Comparison of ENCODE assay signal across 1 cellular context in genomic region chr2:235461763-235462414, GRCh38.
A peak's percentile ranks its signal among the peaks of the same experiment; 100 is the strongest.
TF ChIP-seq lines count a peak whose summit lies in the region.

No MANE protein-coding gene starts in this region.

TF ChIP-seq in K562, 482 proteins besides CTCF, POLR2A, EP300 and RAD21 (continued from another document and continues in another):
- TF ChIP-seq TFE3 (CRISPR knock-in tag; IDR thresholded peaks at IDR 0.05): 0 out of 2 replicates have a peak, but pooled peaks have one; percentile 2
- TF ChIP-seq, protein P1, sequence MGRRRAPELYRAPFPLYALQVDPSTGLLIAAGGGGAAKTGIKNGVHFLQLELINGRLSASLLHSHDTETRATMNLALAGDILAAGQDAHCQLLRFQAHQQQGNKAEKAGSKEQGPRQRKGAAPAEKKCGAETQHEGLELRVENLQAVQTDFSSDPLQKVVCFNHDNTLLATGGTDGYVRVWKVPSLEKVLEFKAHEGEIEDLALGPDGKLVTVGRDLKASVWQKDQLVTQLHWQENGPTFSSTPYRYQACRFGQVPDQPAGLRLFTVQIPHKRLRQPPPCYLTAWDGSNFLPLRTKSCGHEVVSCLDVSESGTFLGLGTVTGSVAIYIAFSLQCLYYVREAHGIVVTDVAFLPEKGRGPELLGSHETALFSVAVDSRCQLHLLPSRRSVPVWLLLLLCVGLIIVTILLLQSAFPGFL (CRISPR knock-in tag; IDR thresholded peaks at IDR 0.05): no peak
- no peak for TF ChIP-seq CBFB (CRISPR knock-in tag; IDR thresholded peaks at IDR 0.05)
- TF ChIP-seq KAT2B (IDR thresholded peaks at IDR 0.05; ENCODE audit: low read depth, low read length): no peak
- no peak for TF ChIP-seq ZNF212 (CRISPR knock-in tag; IDR thresholded peaks at IDR 0.05)
- TF ChIP-seq, protein P2, sequence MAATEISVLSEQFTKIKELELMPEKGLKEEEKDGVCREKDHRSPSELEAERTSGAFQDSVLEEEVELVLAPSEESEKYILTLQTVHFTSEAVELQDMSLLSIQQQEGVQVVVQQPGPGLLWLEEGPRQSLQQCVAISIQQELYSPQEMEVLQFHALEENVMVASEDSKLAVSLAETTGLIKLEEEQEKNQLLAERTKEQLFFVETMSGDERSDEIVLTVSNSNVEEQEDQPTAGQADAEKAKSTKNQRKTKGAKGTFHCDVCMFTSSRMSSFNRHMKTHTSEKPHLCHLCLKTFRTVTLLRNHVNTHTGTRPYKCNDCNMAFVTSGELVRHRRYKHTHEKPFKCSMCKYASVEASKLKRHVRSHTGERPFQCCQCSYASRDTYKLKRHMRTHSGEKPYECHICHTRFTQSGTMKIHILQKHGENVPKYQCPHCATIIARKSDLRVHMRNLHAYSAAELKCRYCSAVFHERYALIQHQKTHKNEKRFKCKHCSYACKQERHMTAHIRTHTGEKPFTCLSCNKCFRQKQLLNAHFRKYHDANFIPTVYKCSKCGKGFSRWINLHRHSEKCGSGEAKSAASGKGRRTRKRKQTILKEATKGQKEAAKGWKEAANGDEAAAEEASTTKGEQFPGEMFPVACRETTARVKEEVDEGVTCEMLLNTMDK (IDR thresholded peaks at IDR 0.05; ENCODE audit: borderline replicate concordance, insufficient read depth, low read depth, low read length, poor library complexity, severe bottlenecking): no peak
- no peak for TF ChIP-seq EP400 (IDR thresholded peaks at IDR 0.05)
- TF ChIP-seq BCOR (IDR thresholded peaks at IDR 0.05): no peak
- TF ChIP-seq YY1 (IDR thresholded peaks at IDR 0.05; ENCODE audit: borderline replicate concordance in 1 of 3, control insufficient read depth in 1 of 3, extremely low read depth in 1 of 3, insufficient read depth in 3 of 3, insufficient read length in 1 of 3, insufficient replicate concordance in 2 of 3, low read depth in 1 of 3, low read length in 2 of 3): peak in 1 of 3 experiments; percentile 30
- no peak for TF ChIP-seq EHMT2 (IDR thresholded peaks at IDR 0.05)
- no peak for TF ChIP-seq HEY1 (CRISPR knock-in tag; IDR thresholded peaks at IDR 0.05; ENCODE audit: borderline replicate concordance)
- TF ChIP-seq, protein P3, sequence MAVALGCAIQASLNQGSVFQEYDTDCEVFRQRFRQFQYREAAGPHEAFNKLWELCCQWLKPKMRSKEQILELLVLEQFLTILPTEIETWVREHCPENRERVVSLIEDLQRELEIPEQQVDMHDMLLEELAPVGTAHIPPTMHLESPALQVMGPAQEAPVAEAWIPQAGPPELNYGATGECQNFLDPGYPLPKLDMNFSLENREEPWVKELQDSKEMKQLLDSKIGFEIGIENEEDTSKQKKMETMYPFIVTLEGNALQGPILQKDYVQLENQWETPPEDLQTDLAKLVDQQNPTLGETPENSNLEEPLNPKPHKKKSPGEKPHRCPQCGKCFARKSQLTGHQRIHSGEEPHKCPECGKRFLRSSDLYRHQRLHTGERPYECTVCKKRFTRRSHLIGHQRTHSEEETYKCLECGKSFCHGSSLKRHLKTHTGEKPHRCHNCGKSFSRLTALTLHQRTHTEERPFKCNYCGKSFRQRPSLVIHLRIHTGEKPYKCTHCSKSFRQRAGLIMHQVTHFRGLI (CRISPR knock-in tag; IDR thresholded peaks at IDR 0.05): 0 out of 2 replicates have a peak, but pooled peaks have one; percentile 59
- TF ChIP-seq ZBTB17 (CRISPR knock-in tag; IDR thresholded peaks at IDR 0.05): 0 out of 2 replicates have a peak, but pooled peaks have one; percentile 37
- no peak for TF ChIP-seq SLC30A9 (CRISPR knock-in tag; IDR thresholded peaks at IDR 0.05)
- TF ChIP-seq ZNF76 (CRISPR knock-in tag; IDR thresholded peaks at IDR 0.05; ENCODE audit: borderline replicate concordance): 0 out of 2 replicates have a peak, but pooled peaks have one; percentile 45
- TF ChIP-seq ZNF324 (CRISPR knock-in tag; IDR thresholded peaks at IDR 0.05): no peak
- no peak for TF ChIP-seq ZBTB2 (IDR thresholded peaks at IDR 0.05)
- TF ChIP-seq, protein P4, sequence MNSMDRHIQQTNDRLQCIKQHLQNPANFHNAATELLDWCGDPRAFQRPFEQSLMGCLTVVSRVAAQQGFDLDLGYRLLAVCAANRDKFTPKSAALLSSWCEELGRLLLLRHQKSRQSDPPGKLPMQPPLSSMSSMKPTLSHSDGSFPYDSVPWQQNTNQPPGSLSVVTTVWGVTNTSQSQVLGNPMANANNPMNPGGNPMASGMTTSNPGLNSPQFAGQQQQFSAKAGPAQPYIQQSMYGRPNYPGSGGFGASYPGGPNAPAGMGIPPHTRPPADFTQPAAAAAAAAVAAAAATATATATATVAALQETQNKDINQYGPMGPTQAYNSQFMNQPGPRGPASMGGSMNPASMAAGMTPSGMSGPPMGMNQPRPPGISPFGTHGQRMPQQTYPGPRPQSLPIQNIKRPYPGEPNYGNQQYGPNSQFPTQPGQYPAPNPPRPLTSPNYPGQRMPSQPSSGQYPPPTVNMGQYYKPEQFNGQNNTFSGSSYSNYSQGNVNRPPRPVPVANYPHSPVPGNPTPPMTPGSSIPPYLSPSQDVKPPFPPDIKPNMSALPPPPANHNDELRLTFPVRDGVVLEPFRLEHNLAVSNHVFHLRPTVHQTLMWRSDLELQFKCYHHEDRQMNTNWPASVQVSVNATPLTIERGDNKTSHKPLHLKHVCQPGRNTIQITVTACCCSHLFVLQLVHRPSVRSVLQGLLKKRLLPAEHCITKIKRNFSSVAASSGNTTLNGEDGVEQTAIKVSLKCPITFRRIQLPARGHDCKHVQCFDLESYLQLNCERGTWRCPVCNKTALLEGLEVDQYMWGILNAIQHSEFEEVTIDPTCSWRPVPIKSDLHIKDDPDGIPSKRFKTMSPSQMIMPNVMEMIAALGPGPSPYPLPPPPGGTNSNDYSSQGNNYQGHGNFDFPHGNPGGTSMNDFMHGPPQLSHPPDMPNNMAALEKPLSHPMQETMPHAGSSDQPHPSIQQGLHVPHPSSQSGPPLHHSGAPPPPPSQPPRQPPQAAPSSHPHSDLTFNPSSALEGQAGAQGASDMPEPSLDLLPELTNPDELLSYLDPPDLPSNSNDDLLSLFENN (IDR thresholded peaks at IDR 0.05; ENCODE audit: low read depth in 2 of 2, low read length in 2 of 2): no peak
- TF ChIP-seq, protein P5, sequence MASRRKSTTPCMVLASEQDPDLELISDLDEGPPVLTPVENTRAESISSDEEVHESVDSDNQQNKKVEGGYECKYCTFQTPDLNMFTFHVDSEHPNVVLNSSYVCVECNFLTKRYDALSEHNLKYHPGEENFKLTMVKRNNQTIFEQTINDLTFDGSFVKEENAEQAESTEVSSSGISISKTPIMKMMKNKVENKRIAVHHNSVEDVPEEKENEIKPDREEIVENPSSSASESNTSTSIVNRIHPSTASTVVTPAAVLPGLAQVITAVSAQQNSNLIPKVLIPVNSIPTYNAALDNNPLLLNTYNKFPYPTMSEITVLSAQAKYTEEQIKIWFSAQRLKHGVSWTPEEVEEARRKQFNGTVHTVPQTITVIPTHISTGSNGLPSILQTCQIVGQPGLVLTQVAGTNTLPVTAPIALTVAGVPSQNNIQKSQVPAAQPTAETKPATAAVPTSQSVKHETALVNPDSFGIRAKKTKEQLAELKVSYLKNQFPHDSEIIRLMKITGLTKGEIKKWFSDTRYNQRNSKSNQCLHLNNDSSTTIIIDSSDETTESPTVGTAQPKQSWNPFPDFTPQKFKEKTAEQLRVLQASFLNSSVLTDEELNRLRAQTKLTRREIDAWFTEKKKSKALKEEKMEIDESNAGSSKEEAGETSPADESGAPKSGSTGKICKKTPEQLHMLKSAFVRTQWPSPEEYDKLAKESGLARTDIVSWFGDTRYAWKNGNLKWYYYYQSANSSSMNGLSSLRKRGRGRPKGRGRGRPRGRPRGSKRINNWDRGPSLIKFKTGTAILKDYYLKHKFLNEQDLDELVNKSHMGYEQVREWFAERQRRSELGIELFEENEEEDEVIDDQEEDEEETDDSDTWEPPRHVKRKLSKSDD (conservative IDR thresholded peaks at IDR 0.05; ENCODE audit: low read length): no peak
- TF ChIP-seq CEBPG (CRISPR knock-in tag; IDR thresholded peaks at IDR 0.05): no peak
- no peak for TF ChIP-seq CEBPG (tag; conservative IDR thresholded peaks at IDR 0.05 in 1 of 2, IDR thresholded peaks at IDR 0.05 in 1 of 2)
- peak; percentile 54; the same call in 1 of the 2 replicates for TF ChIP-seq SMAD3 (CRISPR knock-in tag; conservative IDR thresholded peaks at IDR 0.05)
- TF ChIP-seq, protein P6, sequence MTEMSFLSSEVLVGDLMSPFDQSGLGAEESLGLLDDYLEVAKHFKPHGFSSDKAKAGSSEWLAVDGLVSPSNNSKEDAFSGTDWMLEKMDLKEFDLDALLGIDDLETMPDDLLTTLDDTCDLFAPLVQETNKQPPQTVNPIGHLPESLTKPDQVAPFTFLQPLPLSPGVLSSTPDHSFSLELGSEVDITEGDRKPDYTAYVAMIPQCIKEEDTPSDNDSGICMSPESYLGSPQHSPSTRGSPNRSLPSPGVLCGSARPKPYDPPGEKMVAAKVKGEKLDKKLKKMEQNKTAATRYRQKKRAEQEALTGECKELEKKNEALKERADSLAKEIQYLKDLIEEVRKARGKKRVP (CRISPR knock-in tag; IDR thresholded peaks at IDR 0.05): 0 out of 2 replicates have a peak, but pooled peaks have one; percentile 13
- no peak for TF ChIP-seq MTA2 (IDR thresholded peaks at IDR 0.05; ENCODE audit: low read depth)
- peak; percentile 26; the same call in 1 of the 2 replicates for TF ChIP-seq MECOM (CRISPR knock-in tag; IDR thresholded peaks at IDR 0.05)
- TF ChIP-seq ATF1 (CRISPR knock-in tag; IDR thresholded peaks at IDR 0.05): no peak
- no peak for TF ChIP-seq ATF1 (tag; IDR thresholded peaks at IDR 0.05)
- TF ChIP-seq, protein P7, sequence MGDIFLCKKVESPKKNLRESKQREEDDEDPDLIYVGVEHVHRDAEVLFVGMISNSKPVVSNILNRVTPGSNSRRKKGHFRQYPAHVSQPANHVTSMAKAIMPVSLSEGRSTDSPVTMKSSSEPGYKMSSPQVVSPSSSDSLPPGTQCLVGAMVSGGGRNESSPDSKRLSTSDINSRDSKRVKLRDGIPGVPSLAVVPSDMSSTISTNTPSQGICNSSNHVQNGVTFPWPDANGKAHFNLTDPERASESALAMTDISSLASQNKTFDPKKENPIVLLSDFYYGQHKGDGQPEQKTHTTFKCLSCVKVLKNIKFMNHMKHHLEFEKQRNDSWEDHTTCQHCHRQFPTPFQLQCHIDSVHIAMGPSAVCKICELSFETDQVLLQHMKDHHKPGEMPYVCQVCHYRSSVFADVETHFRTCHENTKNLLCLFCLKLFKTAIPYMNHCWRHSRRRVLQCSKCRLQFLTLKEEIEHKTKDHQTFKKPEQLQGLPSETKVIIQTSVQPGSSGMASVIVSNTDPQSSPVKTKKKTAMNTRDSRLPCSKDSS (IDR thresholded peaks at IDR 0.05; ENCODE audit: low read depth, partially characterized antibody): no peak
- peak; percentile 71; the same call in 1 of the 2 replicates for TF ChIP-seq ZNF592 (IDR thresholded peaks at IDR 0.05)
- no peak for TF ChIP-seq USF1 (CRISPR knock-in tag; IDR thresholded peaks at IDR 0.05)
